16 cellular contexts compared by ENCODE assay signal in genomic region chr7:100793806-100794660, GRCh38. TPM values are rescaled to one million over a fixed set of nuclear protein-coding genes. Genes with fewer than 3 reads are reported as not detected.
DNase-seq lines count a peak whose midpoint lies in the region; ATAC-seq and TF ChIP-seq lines count a peak whose summit lies in the region.
"Had no signal": no experiment of that assay in that cellular context is flagged by ENCODE, and none has a peak within 500 bp of the region (broad histone marks: within the 10 kb centered on the region; RNA-seq: fewer than 3 reads in every experiment).

No MANE protein-coding gene starts in this region.

- H3K27ac ChIP-seq in esophagus squamous epithelium, result no peak overlapping the region
- H3K27ac ChIP-seq: HL-60, right lobe of liver had no signal

- H3K9me3 ChIP-seq in esophagus squamous epithelium, result no peaks in the 10 kb centered on the region
- H3K9me3 ChIP-seq: right lobe of liver had no signal

- TF ChIP-seq CTCF in fibroblast of pulmonary artery (IDR thresholded peaks at IDR 0.05; ENCODE audit: low read length, missing control alignments) (no peak), esophagus squamous epithelium (IDR thresholded peaks at IDR 0.05) (no peak)

- intact Hi-C loops in esophagus squamous epithelium (cut with DNase I), result no loop called here

- ATAC-seq in HG02852 (IDR thresholded peaks at IDR 0.05; ENCODE audit: unreplicated experiment) (no peak), GM19395 (IDR thresholded peaks at IDR 0.05; ENCODE audit: unreplicated experiment) (no peak)
- ATAC-seq: stimulated activated memory B cell treated with anti-CD40 and anti-IgM and Interleukin-4, amounts not matched to agents 10 μg/mL and 1 μg/mL and 100 μg/mL, for 72 hours had no signal

- TF ChIP-seq POLR2A in esophagus squamous epithelium (IDR thresholded peaks at IDR 0.05), result no peak

- peaks cover 0 to 10% (median 0%) of the 10 kb centered on the region in 3 donors for H3K4me1 ChIP-seq in esophagus squamous epithelium
- H3K4me1 ChIP-seq: right lobe of liver had no signal

- DNase-seq in A172 (ENCODE audit: low spot score) (peak; percentile 43), H7 (peak; percentile 72), NCI-H69 (lab: John Stamatoyannopoulos, UW) (peak; percentile 85), fibroblast of pulmonary artery (ENCODE audit: low read depth) (peak; percentile 20), esophagus squamous epithelium (lab: John Stamatoyannopoulos, UW) (no peak), NCI-H526 (lab: John Stamatoyannopoulos, UW) (no peak)
- DNase-seq: DMS153; kidney glomerular epithelial cell; naive B cell; NK-92 treated with Interleukin-12 subunit alpha and Interleukin-12 subunit beta, amount 100 ng/mL, for 24 hours; right lobe of liver; stimulated activated CD4-positive, alpha-beta T cell treated with anti-CD3 and anti-CD28 coated beads, Interleukin-4, amount 100 ng/mL, for 1 hour had no signal

- WGBS in esophagus squamous epithelium, 2 donors, result 23 to 25% methylated on average over 6 to 8 of the region's 18 CpGs

- H3K27me3 ChIP-seq in H7 (ENCODE audit: control insufficient read depth, insufficient read depth, low read length) (no peaks in the 10 kb centered on the region), esophagus squamous epithelium (peaks cover 0 to 13% (median 0%) of the 10 kb centered on the region in 4 donors)
- H3K27me3 ChIP-seq: right lobe of liver had no signal

- H3K4me3 ChIP-seq in H7 (ENCODE audit: insufficient read depth, low read depth, low read length) (no peak overlapping the region), fibroblast of pulmonary artery (replicated peaks; ENCODE audit: low read depth, low read length) (no peak overlapping the region), esophagus squamous epithelium (no peak overlapping the region)
- H3K4me3 ChIP-seq: right lobe of liver had no signal

- H3K36me3 ChIP-seq in H7 (replicated peaks; ENCODE audit: control insufficient read depth, insufficient read depth, low read length) (no peaks in the 10 kb centered on the region), esophagus squamous epithelium (no peaks in the 10 kb centered on the region)
- H3K36me3 ChIP-seq: right lobe of liver had no signal

RNA-seq across cellular contexts. Expression of gene EPHB4, which starts 33.3 kb away (rescaled TPM):
- 46.0 and 65.3 TPM in 2 replicates for total RNA-seq in A172 (2014; rRNA removed; shearing (Covaris generic))
- total RNA-seq in H7 (2014; rRNA removed; shearing (Covaris generic)), result 141 and 143 TPM in 2 replicates
- 10 to 100 TPM; 29.1 to 55.0 (median 36.5) TPM for total RNA-seq in esophagus squamous epithelium

RNA-seq across cellular contexts. Expression of gene SLC12A9, which starts 58.5 kb away (rescaled TPM):
- total RNA-seq in A172 (2014; rRNA removed; shearing (Covaris generic)), result 9.6 and 12.4 TPM in 2 replicates
- total RNA-seq in H7 (2014; rRNA removed; shearing (Covaris generic)), result 21.9 and 27.9 TPM in 2 replicates
- total RNA-seq in esophagus squamous epithelium, result 10 to 100 TPM in 3 of 4 donors, 1 to 10 TPM in 1; 9.9 to 19.6 (median 17.3) TPM

Comparison
In these comparisons a context has a peak if more than half of its experiments do, and no peak if none do; other contexts are left out.
1. DNase-seq: peak in A172 (single experiment), H7 (single experiment), NCI-H69 (single experiment) and fibroblast of pulmonary artery (single experiment); none in esophagus squamous epithelium (single experiment) and NCI-H526 (0 of 2).